ENCODE assay signal across 6 cellular contexts in genomic region chr4:75990129-75990528, GRCh38. TPM values are rescaled to one million over a fixed set of nuclear protein-coding genes. Genes with fewer than 3 reads are reported as not detected.
DNase-seq lines count a peak whose midpoint lies in the region; ATAC-seq and TF ChIP-seq lines count a peak whose summit lies in the region.

No MANE protein-coding gene starts in this region.

- peaks cover 0 to 12% of the 10 kb centered on the region in 2 donors for H3K4me1 ChIP-seq in breast epithelium
- peaks cover 12% of the 10 kb centered on the region for H3K4me1 ChIP-seq in neuron (ENCODE audit: insufficient read depth, low read length)

- no peak for TF ChIP-seq CTCF in HFF-Myc (IDR thresholded peaks at IDR 0.05; ENCODE audit: low read depth, low read length, missing control alignments)
- no peak for TF ChIP-seq CTCF in breast epithelium (IDR thresholded peaks at IDR 0.05)

- no peak for TF ChIP-seq POLR2A in breast epithelium (IDR thresholded peaks at IDR 0.05)

- H3K9me3 ChIP-seq in breast epithelium = no peaks in the 10 kb centered on the region
- no peaks in the 10 kb centered on the region for H3K9me3 ChIP-seq in neuron (ENCODE audit: low read length)

- H3K27me3 ChIP-seq in breast epithelium (no peaks in the 10 kb centered on the region), neuron (ENCODE audit: insufficient read depth, low read length) (peaks cover 4% of the 10 kb centered on the region)

- DNase-seq in HFF-Myc (ENCODE audit: extremely low read depth, low read depth) = no peak
- DNase-seq in breast epithelium (ENCODE audit: low spot score in 2 of 2) = no peak
- no peak for DNase-seq in SIG-M5 treated with dmso at 0.1 percent for 504 hours (lab: John Stamatoyannopoulos, UW; ENCODE audit: unreplicated experiment)

- H3K4me3 ChIP-seq in HFF-Myc (replicated peaks; ENCODE audit: low read depth, low read length) (peak overlapping the region; percentile 71), breast epithelium (peak overlapping the region; percentile 72 to 90 (median 83)), neuron (ENCODE audit: low read length) (peak overlapping the region; percentile 93)

- H2AFZ ChIP-seq in neuron (ENCODE audit: low read depth, low read length) = peak overlapping the region; percentile 93

- peak overlapping the region; percentile 45 to 73 for H3K27ac ChIP-seq in breast epithelium

- ATAC-seq in HG02678 (IDR thresholded peaks at IDR 0.05; ENCODE audit: unreplicated experiment) (no peak), GM21529 (IDR thresholded peaks at IDR 0.05; ENCODE audit: unreplicated experiment) (no peak)

- H3K36me3 ChIP-seq in breast epithelium = no peaks in the 10 kb centered on the region
- H3K36me3 ChIP-seq in neuron (ENCODE audit: insufficient read depth, low read length) = no peaks in the 10 kb centered on the region

- intact Hi-C loops in breast epithelium (cut with DNase I; ENCODE audit: low total_unique reads) = loop anchor here (5.0 kb wide), 1 partner anchor 397 kb away; no protein-coding TSS in a partner anchor

RNA-seq across cellular contexts. Expression of gene SDAD1, which starts 0.6 kb away (rescaled TPM):
- 10 to 100 TPM; 33.6 to 46.4 (median 45.9) TPM for total RNA-seq in breast epithelium

RNA-seq across cellular contexts. Expression of gene CXCL9, which starts 17.2 kb away (rescaled TPM):
- total RNA-seq in breast epithelium = 1 to 10 TPM in 2 of 3 donors, not detected in 1; 2.3 to 2.7 TPM

RNA-seq across cellular contexts. Expression of gene CXCL10, which starts 33.2 kb away (rescaled TPM):
- total RNA-seq in breast epithelium = 1 to 10 TPM in 1 of 3 donors, not detected in 2; 1.2 TPM

RNA-seq across cellular contexts. Expression of gene CXCL11, which starts 45.7 kb away (rescaled TPM):
- total RNA-seq in breast epithelium = not detected

RNA-seq across cellular contexts. Expression of gene NAAA, which starts 49.3 kb away (rescaled TPM):
- 10 to 100 TPM; 56.5 to 92.8 (median 78.6) TPM for total RNA-seq in breast epithelium
